Comparison of ENCODE assay signal across 10 cellular contexts in genomic region chr1:8523641-8524206, GRCh38.
DNase-seq lines count a peak whose midpoint lies in the region; ATAC-seq and TF ChIP-seq lines count a peak whose summit lies in the region.
"Had no signal": no experiment of that assay in that cellular context is flagged by ENCODE, and none has a peak within 500 bp of the region (broad histone marks: within the 10 kb centered on the region; RNA-seq: fewer than 3 reads in every experiment).

No MANE protein-coding gene starts in this region.

- no peak overlapping the region for H3K27ac Mint-ChIP-seq in activated T-cell treated with anti-CD3 and anti-CD28 coated beads, Interleukin-2, amount 50 U/mL, for 72 hours
- H3K27ac Mint-ChIP-seq in WTC11 = peak overlapping the region; percentile 82
- H3K27ac Mint-ChIP-seq in glutamatergic neuron (ENCODE audit: unreplicated experiment) = peak overlapping the region; percentile 26
- H3K27ac Mint-ChIP-seq: activated naive CD4-positive, alpha-beta T cell treated with anti-CD3 and anti-CD28 coated beads, Interleukin-2, amount 50 U/mL, for 24 hours had no signal

- peaks cover 43% of the 10 kb centered on the region for H3K4me1 Mint-ChIP-seq in activated T-cell treated with anti-CD3 and anti-CD28 coated beads, Interleukin-2, amount 50 U/mL, for 72 hours (ENCODE audit: low read depth)
- H3K4me1 Mint-ChIP-seq in WTC11 (peaks cover 24% of the 10 kb centered on the region), glutamatergic neuron (ENCODE audit: low read depth, unreplicated experiment) (peaks cover 27% of the 10 kb centered on the region)

- H3K27ac ChIP-seq in substantia nigra (ENCODE audit: low read depth, low read length, poor library complexity, severe bottlenecking) (peak overlapping the region; percentile 1), adrenal gland (peak overlapping the region in 2 of 5 donors; percentile 8 to 52)

- 62 to 72% (median 67%) methylated on average over 5 of the region's 5 CpGs for WGBS in adrenal gland, 4 donors

- no peaks in the 10 kb centered on the region for H3K36me3 ChIP-seq in adrenal gland (replicated peaks in 1 of 2)

- no peaks in the 10 kb centered on the region for H3K9me3 Mint-ChIP-seq in activated T-cell treated with anti-CD3 and anti-CD28 coated beads, Interleukin-2, amount 50 U/mL, for 72 hours
- H3K9me3 Mint-ChIP-seq in WTC11 (peaks cover 5% of the 10 kb centered on the region), glutamatergic neuron (ENCODE audit: unreplicated experiment) (peaks cover 7% of the 10 kb centered on the region)
- H3K9me3 Mint-ChIP-seq: activated naive CD4-positive, alpha-beta T cell treated with anti-CD3 and anti-CD28 coated beads, Interleukin-2, amount 50 U/mL, for 24 hours had no signal

- ATAC-seq in activated T-cell treated with anti-CD3 and anti-CD28 coated beads, Interleukin-2, amount 50 U/mL, for 72 hours (replicated peaks in 1 of 2) = no peak
- ATAC-seq in WTC11 = no peak
- ATAC-seq in GM21367 (IDR thresholded peaks at IDR 0.05; ENCODE audit: unreplicated experiment) = no peak

- H3K9me3 ChIP-seq in adrenal gland (replicated peaks in 1 of 3) = no peaks in the 10 kb centered on the region

- no peak overlapping the region for H3K4me3 Mint-ChIP-seq in activated T-cell treated with anti-CD3 and anti-CD28 coated beads, Interleukin-2, amount 50 U/mL, for 72 hours
- H3K4me3 Mint-ChIP-seq in WTC11 (no peak overlapping the region), glutamatergic neuron (ENCODE audit: unreplicated experiment) (no peak overlapping the region)
- H3K4me3 Mint-ChIP-seq: activated naive CD4-positive, alpha-beta T cell treated with anti-CD3 and anti-CD28 coated beads, Interleukin-2, amount 50 U/mL, for 24 hours had no signal

- peaks cover 22 to 34% of the 10 kb centered on the region in 2 donors for H3K4me1 ChIP-seq in adrenal gland (replicated peaks in 1 of 2)

- POLR2A ChIA-PET in WTC11 (lab: Charles Lee) = interaction anchor here (0.5 kb wide), 1 partner anchor 285 kb away, joined by 6 read pairs; no protein-coding TSS in a partner anchor

- no peaks in the 10 kb centered on the region for H3K27me3 Mint-ChIP-seq in activated T-cell treated with anti-CD3 and anti-CD28 coated beads, Interleukin-2, amount 50 U/mL, for 72 hours (ENCODE audit: low read depth)
- H3K27me3 Mint-ChIP-seq in WTC11 (ENCODE audit: low read depth) (no peaks in the 10 kb centered on the region), glutamatergic neuron (ENCODE audit: unreplicated experiment) (no peaks in the 10 kb centered on the region)
- H3K27me3 Mint-ChIP-seq: activated naive CD4-positive, alpha-beta T cell treated with anti-CD3 and anti-CD28 coated beads, Interleukin-2, amount 50 U/mL, for 24 hours had no signal

- DNase-seq in activated T-cell treated with anti-CD3 and anti-CD28 coated beads, Interleukin-2, amount 50 U/mL, for 72 hours = peak; percentile 22 to 27
- DNase-seq in activated T-cell treated with anti-CD3 and anti-CD28 coated beads, Interleukin-2, amount 50 U/mL, for 1 hour = no peak
- DNase-seq in WTC11 (ENCODE audit: low spot score) (no peak), glutamatergic neuron (no peak), substantia nigra (lab: John Stamatoyannopoulos, UW) (peak in 1 of 49 donors; percentile 6), adrenal gland (no peak), DMS153 (lab: John Stamatoyannopoulos, UW) (no peak)
- DNase-seq: NCI-H524 treated with DMSO at 0.1 percent for 48 hours had no signal

- H3K27me3 ChIP-seq in adrenal gland = no peaks in the 10 kb centered on the region

- intact Hi-C loops in adrenal gland (cut with DNase I) = no loop called here

- peaks cover 1 to 20% of the 10 kb centered on the region in 2 donors for H3K36me3 Mint-ChIP-seq in activated T-cell treated with anti-CD3 and anti-CD28 coated beads, Interleukin-2, amount 50 U/mL, for 72 hours (ENCODE audit: insufficient read depth in 2 of 2)
- H3K36me3 Mint-ChIP-seq in WTC11 (peaks cover 14% of the 10 kb centered on the region), glutamatergic neuron (ENCODE audit: unreplicated experiment) (no peaks in the 10 kb centered on the region)

- no peak for TF ChIP-seq CTCF in WTC11 (IDR thresholded peaks at IDR 0.05)
- no peak for TF ChIP-seq CTCF in glutamatergic neuron (IDR thresholded peaks at IDR 0.05; ENCODE audit: partially characterized antibody, unreplicated experiment)
- TF ChIP-seq CTCF in adrenal gland (IDR thresholded peaks at IDR 0.05) = no peak

- TF ChIP-seq POLR2A in adrenal gland (IDR thresholded peaks at IDR 0.05) = no peak

- CTCF ChIA-PET in WTC11 (lab: Charles Lee) = no interaction called here

- H3K4me3 ChIP-seq in adrenal gland = no peak overlapping the region

TF ChIP-seq in WTC11, 78 proteins besides CTCF, POLR2A, EP300 and RAD21:
- no peak for TF ChIP-seq ZMAT4 (CRISPR knock-in tag; IDR thresholded peaks at IDR 0.05)
- TF ChIP-seq KAT7 (CRISPR knock-in tag; IDR thresholded peaks at IDR 0.05; ENCODE audit: borderline replicate concordance) = no peak

Comparison
In these comparisons a context has a peak if more than half of its experiments do, and no peak if none do; other contexts are left out.
1. DNase-seq: peak in activated T-cell treated with anti-CD3 and anti-CD28 coated beads, Interleukin-2, amount 50 U/mL, for 72 hours (2 of 2); none in activated T-cell treated with anti-CD3 and anti-CD28 coated beads, Interleukin-2, amount 50 U/mL, for 1 hour (single experiment), WTC11 (single experiment), glutamatergic neuron (single experiment), adrenal gland (0 of 7) and DMS153 (single experiment).